Comparison of ENCODE assay signal across 24 cellular contexts in the genomic region with DNA sequence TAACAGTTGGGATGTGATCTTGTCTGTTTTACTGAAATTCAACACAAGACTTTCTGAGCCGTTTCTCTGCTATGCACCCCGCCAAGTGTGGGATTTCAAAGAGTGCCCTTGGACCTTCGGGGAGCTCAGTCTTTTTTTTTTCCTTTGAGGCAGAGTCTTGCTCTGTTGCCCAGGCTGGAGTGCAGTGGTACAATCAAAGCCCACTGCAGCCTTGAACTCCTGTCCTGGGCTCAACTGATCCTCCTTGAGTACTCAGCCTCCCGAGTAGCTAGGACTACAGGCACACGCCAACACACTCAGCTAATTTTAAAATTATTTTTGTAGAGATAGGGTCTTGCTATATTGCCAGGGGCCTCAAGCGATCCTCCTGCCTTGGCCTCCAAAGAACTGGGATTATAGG.
A peak's percentile ranks its signal among the peaks of the same experiment; 100 is the strongest.
DNase-seq lines count a peak whose midpoint lies in the region; ATAC-seq, FAIRE-seq and TF ChIP-seq lines count a peak whose summit lies in the region.
"Had no signal": no experiment of that assay in that cellular context is flagged by ENCODE, and none has a peak within 500 bp of the region (broad histone marks: within the 10 kb centered on the region; RNA-seq: fewer than 3 reads in every experiment).

No MANE protein-coding gene starts in this region.

- no peaks in the 10 kb centered on the region for H3K4me1 Mint-ChIP-seq in GM23338
- peaks cover 5% of the 10 kb centered on the region for H3K4me1 Mint-ChIP-seq in endodermal cell
- H3K4me1 Mint-ChIP-seq in osteocyte (ENCODE audit: unreplicated experiment) = peaks cover 21% of the 10 kb centered on the region

- H3F3A ChIP-seq in GM23338 (replicated peaks; ENCODE audit: low read depth) = no peaks in the 10 kb centered on the region

- no peak for TF ChIP-seq POLR2A in A549 (IDR thresholded peaks at IDR 0.05; ENCODE audit: low read length)

- TF ChIP-seq RAD21 in A549 (conservative IDR thresholded peaks at IDR 0.05 in 1 of 2, IDR thresholded peaks at IDR 0.05 in 1 of 2) = no peak

- CTCF ChIA-PET in A549 (lab: Yijun Ruan, JAX) = interaction anchor here (0.8 to 3.3 kb wide), 4 partner anchors 32 to 210 kb away, joined by 3 to 15 read pairs (median 4); no protein-coding TSS in a partner anchor

- TF ChIP-seq CTCF in A549 (IDR thresholded peaks at IDR 0.05) = no peak
- no peak for TF ChIP-seq CTCF in GM23338 (conservative IDR thresholded peaks at IDR 0.05; ENCODE audit: low read depth in 2 of 2)
- no peak for TF ChIP-seq CTCF in endodermal cell (conservative IDR thresholded peaks at IDR 0.05)
- no peak for TF ChIP-seq CTCF in osteocyte (IDR thresholded peaks at IDR 0.05)

- H3K4me1 ChIP-seq in A549 = peaks cover 47% of the 10 kb centered on the region
- no peaks in the 10 kb centered on the region for H3K4me1 ChIP-seq in GM23338 (ENCODE audit: insufficient read depth)
- H3K4me1 ChIP-seq in endodermal cell (ENCODE audit: control insufficient read depth, insufficient read depth, low read length) = no peaks in the 10 kb centered on the region
- H3K4me1 ChIP-seq: colonic mucosa had no signal

- H3K36me3 Mint-ChIP-seq in GM23338 (ENCODE audit: low read depth) = no peaks in the 10 kb centered on the region
- no peaks in the 10 kb centered on the region for H3K36me3 Mint-ChIP-seq in endodermal cell (ENCODE audit: low read depth)
- H3K36me3 Mint-ChIP-seq in osteocyte (ENCODE audit: unreplicated experiment) = no peaks in the 10 kb centered on the region

- peak overlapping the region; percentile 61 for H3K4me2 ChIP-seq in A549
- no peak overlapping the region for H3K4me2 ChIP-seq in GM23338

- no peak overlapping the region for H3K4me3 ChIP-seq in A549
- no peak overlapping the region for H3K4me3 ChIP-seq in GM23338
- H3K4me3 ChIP-seq in endodermal cell (ENCODE audit: low read length) = no peak overlapping the region
- H3K4me3 ChIP-seq: BLaER1 treated with 17β-estradiol and CSF1 and Interleukin-3, amounts not matched to agents 10 nM and 100 nM; colonic mucosa had no signal

- H3K9me2 ChIP-seq in GM23338 (ENCODE audit: insufficient read depth) = no peaks in the 10 kb centered on the region

- H3K27ac ChIP-seq in A549 (peak overlapping the region; percentile 36 to 55; a peak in 5 of 6 replicates), GM23338 (ENCODE audit: low read depth) (no peak overlapping the region), endodermal cell (ENCODE audit: low read depth, low read length) (no peak overlapping the region)
- H3K27ac ChIP-seq: BLaER1 treated with 17β-estradiol and CSF1 and Interleukin-3, amounts not matched to agents 10 nM and 100 nM; colonic mucosa; epithelial cell of prostate; WERI-Rb-1 had no signal

- peaks cover 13% of the 10 kb centered on the region for H3K9me3 ChIP-seq in A549
- H3K9me3 ChIP-seq in endodermal cell (ENCODE audit: control insufficient read depth, low read length) = peaks cover 14% of the 10 kb centered on the region
- H3K9me3 ChIP-seq: colonic mucosa had no signal

- no peak overlapping the region for H3K9ac ChIP-seq in endodermal cell (ENCODE audit: extremely low read depth, low read length, poor library complexity, severe bottlenecking)
- H3K9ac ChIP-seq: BLaER1 treated with 17β-estradiol and CSF1 and Interleukin-3, amounts not matched to agents 10 nM and 100 nM had no signal

- DNase-seq in A549 (ENCODE audit: low read depth in 1 of 2, low spot score in 1 of 2) (no peak), GM23338 (ENCODE audit: low spot score) (no peak), endodermal cell (peak; percentile 10), osteocyte (ENCODE audit: extremely low spot score, unreplicated experiment) (peak; percentile 19), ureter (ENCODE audit: low spot score) (no peak)
- DNase-seq in activated CD4-positive, CD25-positive, alpha-beta regulatory T cell (lab: John Stamatoyannopoulos, UW) = no peak
- DNase-seq: activated CD4-positive, alpha-beta T cell treated with anti-CD3 and anti-CD28 coated beads for 48 hours; activated naive CD4-positive, alpha-beta T cell treated with anti-CD3 and anti-CD28 coated beads, Interleukin-2, amount 50 U/mL, for 16 hours; DMS53; effector CD4-positive, alpha-beta T cell; glutamatergic neuron; NCI-H1694 treated with DMSO at 0.1 percent for 48 hours; NCI-H82; nephron progenitor cell; stimulated activated naive CD4-positive, alpha-beta T cell; WERI-Rb-1 had no signal

- H4K20me1 ChIP-seq in GM23338 (replicated peaks; ENCODE audit: insufficient read depth) = no peaks in the 10 kb centered on the region
- H4K20me1 ChIP-seq: BLaER1 treated with 17β-estradiol and CSF1 and Interleukin-3, amounts not matched to agents 10 nM and 100 nM had no signal

- H3K36me3 ChIP-seq in GM23338 (ENCODE audit: insufficient read depth) (no peaks in the 10 kb centered on the region), endodermal cell (ENCODE audit: control insufficient read depth, insufficient read depth, low read length) (no peaks in the 10 kb centered on the region)
- H3K36me3 ChIP-seq: colonic mucosa, WERI-Rb-1 had no signal

- H3K79me2 ChIP-seq in GM23338 (replicated peaks; ENCODE audit: insufficient read depth) = no peaks in the 10 kb centered on the region

- 0 out of 2 replicates have a peak overlapping the region, but pooled peaks have one; percentile 87 for H2AFZ ChIP-seq in GM23338

- TF ChIP-seq EP300 in A549 (IDR thresholded peaks at IDR 0.05) = no peak

- H3K27ac Mint-ChIP-seq in GM23338 (no peak overlapping the region), endodermal cell (no peak overlapping the region), osteocyte (ENCODE audit: unreplicated experiment) (no peak overlapping the region)
- H3K27ac Mint-ChIP-seq: activated T-helper 2 cell treated with anti-CD3 and anti-CD28 coated beads, Interferon-gamma antibody, Interleukin-2, Interleukin-4, amounts not matched to agents 10 μg/mL and 5 μg/mL and 100 μg/mL, durations not matched to agents 14 hours and 24 hours and 36 hours; nephron progenitor cell had no signal

- H3K4me3 Mint-ChIP-seq in GM23338 (no peak overlapping the region), endodermal cell (no peak overlapping the region), osteocyte (ENCODE audit: unreplicated experiment) (no peak overlapping the region)
- H3K4me3 Mint-ChIP-seq: nephron progenitor cell had no signal

- no peak for ATAC-seq in A549
- ATAC-seq in GM23338 = no peak
- no peak for ATAC-seq in GM18870 (IDR thresholded peaks at IDR 0.05; ENCODE audit: unreplicated experiment)

- POLR2A ChIA-PET in A549 (lab: Yijun Ruan, JAX) = no interaction called here

- H3K27me3 ChIP-seq in GM23338 (ENCODE audit: insufficient read depth) = no peaks in the 10 kb centered on the region
- H3K27me3 ChIP-seq in endodermal cell (ENCODE audit: control insufficient read depth, insufficient read depth, low read length, poor library complexity, severe bottlenecking) = no peaks in the 10 kb centered on the region
- H3K27me3 ChIP-seq: BLaER1 treated with 17β-estradiol and CSF1 and Interleukin-3, amounts not matched to agents 10 nM and 100 nM; colonic mucosa had no signal

- H3K9me3 Mint-ChIP-seq in GM23338 (no peaks in the 10 kb centered on the region), endodermal cell (peaks cover 4% of the 10 kb centered on the region), osteocyte (ENCODE audit: unreplicated experiment) (peaks cover 5% of the 10 kb centered on the region)
- H3K9me3 Mint-ChIP-seq: activated T-helper 2 cell treated with anti-CD3 and anti-CD28 coated beads, Interferon-gamma antibody, Interleukin-2, Interleukin-4, amounts not matched to agents 10 μg/mL and 5 μg/mL and 100 μg/mL, durations not matched to agents 14 hours and 24 hours and 36 hours; nephron progenitor cell had no signal

- H3K27me3 Mint-ChIP-seq in GM23338 (ENCODE audit: insufficient read depth, low read depth, poor library complexity) (peaks cover 4% of the 10 kb centered on the region), endodermal cell (ENCODE audit: insufficient read depth) (no peaks in the 10 kb centered on the region), osteocyte (ENCODE audit: unreplicated experiment) (no peaks in the 10 kb centered on the region)

- no peak for FAIRE-seq in A549 (lab: Jason Lieb, UNC)
- FAIRE-seq: bronchial epithelial cell, GM12891, small intestine had no signal

- WGBS in A549 (ENCODE audit: missing lambda C conversion rate) = 81% methylated on average over 6 of the region's 6 CpGs
- WGBS in endodermal cell (ENCODE audit: insufficient coverage in 1 of 2, insufficient read length in 1 of 2), 2 experiments = 93 to 95% methylated on average over 4 to 6 of the region's 6 CpGs

TF ChIP-seq in A549, 52 proteins besides CTCF, POLR2A, EP300 and RAD21 (continues in another document):
- no peak for TF ChIP-seq HDAC2 (IDR thresholded peaks at IDR 0.05)
- TF ChIP-seq, protein P1, sequence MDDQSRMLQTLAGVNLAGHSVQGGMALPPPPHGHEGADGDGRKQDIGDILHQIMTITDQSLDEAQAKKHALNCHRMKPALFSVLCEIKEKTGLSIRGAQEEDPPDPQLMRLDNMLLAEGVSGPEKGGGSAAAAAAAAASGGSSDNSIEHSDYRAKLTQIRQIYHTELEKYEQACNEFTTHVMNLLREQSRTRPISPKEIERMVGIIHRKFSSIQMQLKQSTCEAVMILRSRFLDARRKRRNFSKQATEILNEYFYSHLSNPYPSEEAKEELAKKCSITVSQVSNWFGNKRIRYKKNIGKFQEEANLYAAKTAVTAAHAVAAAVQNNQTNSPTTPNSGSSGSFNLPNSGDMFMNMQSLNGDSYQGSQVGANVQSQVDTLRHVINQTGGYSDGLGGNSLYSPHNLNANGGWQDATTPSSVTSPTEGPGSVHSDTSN (IDR thresholded peaks at IDR 0.05) = no peak

TF ChIP-seq in GM23338, 12 proteins besides CTCF, POLR2A, EP300 and RAD21 (continues in another document):
- no peak for TF ChIP-seq POLR2AphosphoS5 (IDR thresholded peaks at IDR 0.05; ENCODE audit: low read depth)
- no peak for TF ChIP-seq STAT1 (IDR thresholded peaks at IDR 0.05; ENCODE audit: unreplicated experiment)
- TF ChIP-seq JUNB (IDR thresholded peaks at IDR 0.05; ENCODE audit: unreplicated experiment) = no peak
- no peak for TF ChIP-seq ZNF114 (CRISPR knock-in tag; IDR thresholded peaks at IDR 0.05)
- TF ChIP-seq ZNF331 (CRISPR knock-in tag; IDR thresholded peaks at IDR 0.05; ENCODE audit: low read depth) = no peak
- no peak for TF ChIP-seq EZH2 (IDR thresholded peaks at IDR 0.05; ENCODE audit: low read depth, unreplicated experiment)

Comparison
In these comparisons a context has a peak if more than half of its experiments do, and no peak if none do; other contexts are left out.
1. DNase-seq: peak in endodermal cell (single experiment) and osteocyte (single experiment); none in A549 (0 of 2), GM23338 (single experiment), ureter (single experiment) and activated CD4-positive, CD25-positive, alpha-beta regulatory T cell (0 of 4).
2. H3K27ac ChIP-seq: peak in A549 (2 of 2); none in GM23338 (single experiment) and endodermal cell (single experiment).